9 cellular contexts compared by ENCODE assay signal in the genomic region with DNA sequence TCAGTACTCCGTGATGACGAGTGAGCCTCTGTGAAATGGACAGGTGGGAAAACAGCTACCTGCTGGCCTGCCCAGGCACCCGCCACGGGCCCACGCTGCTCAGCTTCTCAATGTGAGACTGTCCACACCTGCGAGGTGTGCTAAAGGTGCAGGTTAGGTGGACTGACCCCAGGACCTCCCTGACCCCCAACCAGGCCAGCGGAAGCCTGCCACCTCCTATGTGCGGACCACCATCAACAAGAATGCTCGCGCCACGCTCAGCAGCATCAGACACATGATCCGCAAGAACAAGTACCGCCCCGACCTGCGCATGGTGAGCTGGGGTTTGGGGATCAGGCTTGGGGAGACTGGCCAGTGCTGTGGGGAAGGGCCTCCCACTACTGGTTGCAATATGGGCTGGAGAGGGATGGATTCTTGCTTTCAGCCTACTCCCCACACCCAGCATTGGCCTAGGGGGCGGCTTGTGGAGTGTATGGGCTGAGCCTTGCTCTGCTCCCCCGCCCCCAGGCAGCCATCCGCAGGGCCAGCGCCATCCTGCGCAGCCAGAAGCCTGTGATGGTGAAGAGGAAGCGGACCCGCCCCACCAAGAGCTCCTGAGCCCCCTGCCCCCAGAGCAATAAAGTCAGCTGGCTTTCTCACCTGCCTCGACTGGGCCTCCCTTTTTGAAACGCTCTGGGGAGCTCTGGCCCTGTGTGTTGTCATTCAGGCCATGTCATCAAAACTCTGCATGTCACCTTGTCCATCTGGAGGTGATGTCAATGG. TPM values are rescaled to one million over a fixed set of nuclear protein-coding genes. Genes with fewer than 3 reads are reported as not detected.
DNase-seq lines count a peak whose midpoint lies in the region; ATAC-seq and TF ChIP-seq lines count a peak whose summit lies in the region.
"Had no signal": no experiment of that assay in that cellular context is flagged by ENCODE, and none has a peak within 500 bp of the region (broad histone marks: within the 10 kb centered on the region; RNA-seq: fewer than 3 reads in every experiment).

No MANE protein-coding gene starts in this region.

- TF ChIP-seq POLR2A in NB4 (IDR thresholded peaks at IDR 0.05; ENCODE audit: extremely low read depth, insufficient read length), result no peak

- H3K4me1 Mint-ChIP-seq in Calu3 (ENCODE audit: low read depth, unreplicated experiment) (peaks cover 31% of the 10 kb centered on the region), neural progenitor cell (peaks cover 56% of the 10 kb centered on the region)

- H3K27me3 Mint-ChIP-seq in Calu3 (ENCODE audit: unreplicated experiment) (no peaks in the 10 kb centered on the region), neural progenitor cell (ENCODE audit: insufficient read depth, low read depth) (peaks cover 13% of the 10 kb centered on the region)

- intact Hi-C loops in Calu3 (cut with micrococcal nuclease; ENCODE audit: unreplicated experiment), result loop anchor here (10.0 kb wide), 2 partner anchors 243 to 247 kb away; a partner anchor contains a TSS
- intact Hi-C loops in dorsolateral prefrontal cortex (cut with DNase I), result loop anchor here (2.0 to 5.0 kb wide), 4 partner anchors 21 to 67 kb away; no protein-coding TSS in a partner anchor
- intact Hi-C loops in left colon (cut with DNase I, micrococcal nuclease), result no loop called here

- H3K27me3 ChIP-seq in dorsolateral prefrontal cortex (no peaks in the 10 kb centered on the region), neural progenitor cell (peaks cover 5% of the 10 kb centered on the region)
- H3K27me3 ChIP-seq: gastrocnemius medialis had no signal

- H3K27ac Mint-ChIP-seq in Calu3 (ENCODE audit: unreplicated experiment) (peak overlapping the region; percentile 42), neural progenitor cell (no peak overlapping the region)

- H3K4me2 ChIP-seq in neural progenitor cell, result peak overlapping the region; percentile 100

- no peak for ATAC-seq in left colon
- ATAC-seq: gastrocnemius medialis had no signal

- H3K4me1 ChIP-seq in neural progenitor cell, result peaks cover 43% of the 10 kb centered on the region

- H3K4me3 Mint-ChIP-seq in Calu3 (ENCODE audit: low read depth, unreplicated experiment), result peak overlapping the region; percentile 91
- peak overlapping the region; percentile 100 for H3K4me3 Mint-ChIP-seq in neural progenitor cell

- peaks cover 75% of the 10 kb centered on the region for H3F3A ChIP-seq in neural progenitor cell (ENCODE audit: low read depth)

- peaks cover 32% of the 10 kb centered on the region for H3K79me2 ChIP-seq in neural progenitor cell (ENCODE audit: low read depth)

- no TSS peak for BruUV-seq in Calu3 (replicated peaks; lab: Mats Ljungman, UMichigan)

- H3K9me3 ChIP-seq in neural progenitor cell (ENCODE audit: low read depth), result no peaks in the 10 kb centered on the region
- H3K9me3 ChIP-seq: gastrocnemius medialis had no signal

- in situ Hi-C loops in GM13977 (cut with MboI; ENCODE audit: low pct_unique_long_range_greater_than_20kb, low sequenced_read_pairs, unreplicated experiment), result no loop called here

- CTCF ChIA-PET in Calu3 (lab: Charles Lee), result no interaction called here

- peak overlapping the region in 11 of 59 donors; percentile 8 to 98 (median 51) for H3K27ac ChIP-seq in dorsolateral prefrontal cortex
- no peak overlapping the region for H3K27ac ChIP-seq in neural progenitor cell

- H4K20me1 ChIP-seq in neural progenitor cell (ENCODE audit: low read depth), result peaks cover 71% of the 10 kb centered on the region

- H2AFZ ChIP-seq in neural progenitor cell (replicated peaks), result no peak overlapping the region

- DNase-seq in Calu3 (no peak), NB4 (ENCODE audit: low read depth) (no peak), dorsolateral prefrontal cortex (no peak), neural progenitor cell (ENCODE audit: low spot score) (no peak), COR-L47 (lab: John Stamatoyannopoulos, UW) (no peak), left colon (no peak), EL (no peak), GM13977 (ENCODE audit: low spot score) (no peak)
- DNase-seq: gastrocnemius medialis had no signal

- no peak overlapping the region for H3K9ac ChIP-seq in neural progenitor cell

- H3K36me3 Mint-ChIP-seq in Calu3 (ENCODE audit: insufficient read depth, unreplicated experiment) (peaks cover 95% of the 10 kb centered on the region), neural progenitor cell (peaks cover 15% of the 10 kb centered on the region)

- H3K4me3 ChIP-seq in NB4 (ENCODE audit: low read depth, low read length) (peak overlapping the region; percentile 95), dorsolateral prefrontal cortex (peak overlapping the region in 57 of 59 donors; percentile 6 to 99 (median 91)), neural progenitor cell (no peak overlapping the region)

- no peaks in the 10 kb centered on the region for H3K9me3 Mint-ChIP-seq in Calu3 (ENCODE audit: low read depth, unreplicated experiment)
- H3K9me3 Mint-ChIP-seq in neural progenitor cell, result no peaks in the 10 kb centered on the region

- TF ChIP-seq CTCF in Calu3 (IDR thresholded peaks at IDR 0.05; ENCODE audit: unreplicated experiment) (no peak), NB4 (IDR thresholded peaks at IDR 0.05; ENCODE audit: low read depth, low read length) (no peak), dorsolateral prefrontal cortex (IDR thresholded peaks at IDR 0.05 in 54 of 56, conservative IDR thresholded peaks at IDR 0.05 in 2 of 56; ENCODE audit: low read depth in 1 of 56, partially characterized antibody in 56 of 56) (no peak), neural progenitor cell (IDR thresholded peaks at IDR 0.05) (no peak), GM13977 (IDR thresholded peaks at IDR 0.05; ENCODE audit: extremely low read depth, insufficient read depth, missing control alignments) (no peak)

- H3K36me3 ChIP-seq in neural progenitor cell, result no peaks in the 10 kb centered on the region

RNA-seq across cellular contexts. Expression of a gene that starts 2.2 kb away (rescaled TPM):
- total RNA-seq in Calu3 (2022) (1,462 and 1,520 TPM in 2 replicates), dorsolateral prefrontal cortex (100 to 1,000 TPM; 315 to 923 (median 541) TPM), neural progenitor cell (ENCODE audit: low replicate concordance) (1,017 and 1,124 TPM in 2 replicates), left colon (1,000 to 10,000 TPM; 1,151 to 1,179 TPM)

RNA-seq across cellular contexts. Expression of a gene that starts 3.8 kb away (rescaled TPM):
- 38.8 and 49.4 TPM in 2 replicates for total RNA-seq in Calu3 (2022)
- total RNA-seq in dorsolateral prefrontal cortex, result 1 to 10 TPM in 72 of 120 experiments, under 1 TPM in 39, not detected in 9; 0.39 to 3.3 (median 1.2) TPM
- 0.15 TPM in 1 of 2 replicates, not detected in the other for total RNA-seq in neural progenitor cell (ENCODE audit: low replicate concordance)
- total RNA-seq in left colon, result 10 to 100 TPM; 83.4 to 89.4 TPM

RNA-seq across cellular contexts. Expression of a gene that starts 11.3 kb away (rescaled TPM):
- not detected in 2 replicates for total RNA-seq in Calu3 (2022)
- not detected for total RNA-seq in dorsolateral prefrontal cortex
- not detected in 2 replicates for total RNA-seq in neural progenitor cell (ENCODE audit: low replicate concordance)
- total RNA-seq in left colon, result not detected
- total RNA-seq: gastrocnemius medialis had no signal

RNA-seq across cellular contexts. Expression of a gene that starts 17.7 kb away (rescaled TPM):
- total RNA-seq in Calu3 (2022) (0.97 and 1.3 TPM in 2 replicates), dorsolateral prefrontal cortex (1 to 10 TPM in 57 of 120 experiments, under 1 TPM in 61, not detected in 2; 0.30 to 2.3 (median 0.98) TPM), neural progenitor cell (ENCODE audit: low replicate concordance) (0.06 and 0.62 TPM in 2 replicates), left colon (under 1 TPM; 0.31 to 0.46 TPM)

RNA-seq across cellular contexts. Expression of a gene that starts 19.7 kb away (rescaled TPM):
- total RNA-seq in Calu3 (2022) (239 and 287 TPM in 2 replicates), dorsolateral prefrontal cortex (10 to 100 TPM; 22.0 to 70.5 (median 39.8) TPM), neural progenitor cell (ENCODE audit: low replicate concordance) (118 and 159 TPM in 2 replicates), left colon (10 to 100 TPM; 20.9 to 33.7 TPM)

Comparison
In these comparisons a context has a peak if more than half of its experiments do, and no peak if none do; other contexts are left out.
1. intact Hi-C loops: an anchor here in Calu3 (10.0 kb wide) and dorsolateral prefrontal cortex (2.0 to 5.0 kb wide); none called in left colon.